8 cellular contexts compared by ENCODE assay signal in genomic region chr1:94926915-94927404, GRCh38. TPM values are rescaled to one million over a fixed set of nuclear protein-coding genes. Genes with fewer than 3 reads are reported as not detected.
DNase-seq lines count a peak whose midpoint lies in the region; ATAC-seq and TF ChIP-seq lines count a peak whose summit lies in the region.

TSS of gene CNN3 (minus strand) at chr1:94927110. CDS start at chr1:94926894, 216 bp downstream.

- H3K27ac Mint-ChIP-seq in CD8-positive, alpha-beta T cell, result peak within 1 kb of the TSS; percentile 74
- H3K27ac Mint-ChIP-seq in nephron progenitor cell, result peak within 1 kb of the TSS; percentile 100

- peak; percentile 38 to 80 (median 59) for DNase-seq in CD8-positive, alpha-beta T cell
- peak; percentile 64 for DNase-seq in HS-5 (ENCODE audit: low read depth)
- peak; percentile 80 to 95 for DNase-seq in PC-9
- peak; percentile 4 to 66 (median 28) for DNase-seq in activated naive CD4-positive, alpha-beta T cell (lab: John Stamatoyannopoulos, UW)
- peak; percentile 95 for DNase-seq in fibroblast of villous mesenchyme (ENCODE audit: low read depth)
- peak; percentile 93 for DNase-seq in nephron progenitor cell
- peak; percentile 80 for DNase-seq in stimulated activated naive CD8-positive, alpha-beta T cell treated with anti-CD3 and anti-CD28 coated beads, Interleukin-15, Interleukin-2, amounts not matched to agents 100 U/mL and 50 U/mL, for 24 hours

- peak; percentile 85 for ATAC-seq in CD8-positive, alpha-beta T cell
- ATAC-seq in GM21360 (IDR thresholded peaks at IDR 0.05; ENCODE audit: unreplicated experiment), result peak; percentile 82
- ATAC-seq in stimulated activated naive CD8-positive, alpha-beta T cell treated with anti-CD3 and anti-CD28 coated beads, Interleukin-15, Interleukin-2, amounts not matched to agents 100 U/mL and 50 U/mL, for 24 hours, result peak; percentile 83

- H3K36me3 ChIP-seq in CD8-positive, alpha-beta T cell (ENCODE audit: insufficient read depth, low read length), result no peaks in the 10 kb centered on the region
- H3K36me3 ChIP-seq in PC-9 (ENCODE audit: low read depth), result peaks cover 19% of the 10 kb centered on the region

- peaks cover 24% of the 10 kb centered on the region for H3F3A ChIP-seq in PC-9 (ENCODE audit: insufficient read depth, low read depth)

- CTCF ChIA-PET in CD8-positive, alpha-beta T cell (lab: Charles Lee), result interaction anchor here (1.6 kb wide), 1 partner anchor 116 kb away, joined by 5 read pairs; no protein-coding TSS in a partner anchor
- CTCF ChIA-PET in PC-9 (lab: Charles Lee), result interaction anchor here (0.9 kb wide), 1 partner anchor 72 kb away, joined by 6 read pairs; no protein-coding TSS in a partner anchor

- peak within 1 kb of the TSS; percentile 84 for H2AFZ ChIP-seq in PC-9

- H3K9me2 ChIP-seq in PC-9 (ENCODE audit: insufficient read depth), result no peaks in the 10 kb centered on the region

- peaks cover 25% of the 10 kb centered on the region for H3K4me1 Mint-ChIP-seq in CD8-positive, alpha-beta T cell (ENCODE audit: low read depth)
- peaks cover 75% of the 10 kb centered on the region for H3K4me1 Mint-ChIP-seq in nephron progenitor cell

- BruUV-seq in PC-9 (replicated peaks; lab: Mats Ljungman, UMichigan), result no TSS peak

- peak within 1 kb of the TSS; percentile 62 for H3K4me3 ChIP-seq in CD8-positive, alpha-beta T cell (ENCODE audit: low read depth, low read length)
- H3K4me3 ChIP-seq in PC-9, result peak within 1 kb of the TSS; percentile 67
- H3K4me3 ChIP-seq in fibroblast of villous mesenchyme (ENCODE audit: low read depth, low read length), result peak within 1 kb of the TSS; percentile 90

- H3K36me3 Mint-ChIP-seq in CD8-positive, alpha-beta T cell, result peaks cover 4% of the 10 kb centered on the region
- peaks cover 35% of the 10 kb centered on the region for H3K36me3 Mint-ChIP-seq in nephron progenitor cell (ENCODE audit: low read depth)

- H3K4me2 ChIP-seq in PC-9, result peak within 1 kb of the TSS; percentile 81

- peak within 1 kb of the TSS; percentile 11 for H3K27ac ChIP-seq in CD8-positive, alpha-beta T cell (ENCODE audit: low read depth, low read length)
- H3K27ac ChIP-seq in PC-9, result peak within 1 kb of the TSS; percentile 64

- H3K4me1 ChIP-seq in CD8-positive, alpha-beta T cell (ENCODE audit: insufficient read depth, low read length), result peaks cover 16% of the 10 kb centered on the region
- H3K4me1 ChIP-seq in PC-9 (replicated peaks; ENCODE audit: insufficient read depth), result peaks cover 67% of the 10 kb centered on the region

- no peaks in the 10 kb centered on the region for H3K9me3 Mint-ChIP-seq in CD8-positive, alpha-beta T cell
- H3K9me3 Mint-ChIP-seq in nephron progenitor cell, result no peaks in the 10 kb centered on the region

- peaks cover 9% of the 10 kb centered on the region for H3K27me3 Mint-ChIP-seq in CD8-positive, alpha-beta T cell (ENCODE audit: low read depth)
- peaks cover 15% of the 10 kb centered on the region for H3K27me3 Mint-ChIP-seq in nephron progenitor cell (ENCODE audit: low read depth, poor library complexity)

- H3K79me2 ChIP-seq in PC-9 (ENCODE audit: low read depth), result peaks cover 65% of the 10 kb centered on the region

- H3K27me3 ChIP-seq in CD8-positive, alpha-beta T cell (ENCODE audit: insufficient read depth, low read length), result no peaks in the 10 kb centered on the region
- no peaks in the 10 kb centered on the region for H3K27me3 ChIP-seq in PC-9 (ENCODE audit: insufficient read depth, low read depth)

- peaks cover 15% of the 10 kb centered on the region for H4K20me1 ChIP-seq in PC-9 (ENCODE audit: insufficient read depth)

- POLR2A ChIA-PET in CD8-positive, alpha-beta T cell (lab: Charles Lee), result interaction anchor here (0.9 kb wide), 1 partner anchor 14 kb away, joined by 3 read pairs; no protein-coding TSS in a partner anchor
- POLR2A ChIA-PET in PC-9 (lab: Charles Lee; ENCODE audit: unreplicated experiment), result interaction anchor here (0.6 to 0.7 kb wide), 4 partner anchors 64 to 601 kb away, joined by 3 to 6 read pairs (median 4); no protein-coding TSS in a partner anchor

- H3K9me3 ChIP-seq in CD8-positive, alpha-beta T cell (ENCODE audit: low read length), result no peaks in the 10 kb centered on the region
- H3K9me3 ChIP-seq in PC-9 (ENCODE audit: insufficient read depth, low read depth), result no peaks in the 10 kb centered on the region

- peak within 1 kb of the TSS; percentile 91 for H3K4me3 Mint-ChIP-seq in CD8-positive, alpha-beta T cell
- peak within 1 kb of the TSS; percentile 97 for H3K4me3 Mint-ChIP-seq in nephron progenitor cell

- TF ChIP-seq CTCF in CD8-positive, alpha-beta T cell (IDR thresholded peaks at IDR 0.05), result no peak
- TF ChIP-seq CTCF in PC-9 (conservative IDR thresholded peaks at IDR 0.05) (no peak), fibroblast of villous mesenchyme (IDR thresholded peaks at IDR 0.05; ENCODE audit: insufficient read depth, low read depth, low read length) (no peak), nephron progenitor cell (IDR thresholded peaks at IDR 0.05) (no peak)

- intact Hi-C loops in CD8-positive, alpha-beta T cell (cut with DNase I, micrococcal nuclease), result loop anchor here (1.0 to 5.0 kb wide), 6 partner anchors 36 to 307 kb away; partner anchors contain the start of genes ALG14 (in 1 of the 2) and RWDD3 (in 1 of the 2)
- intact Hi-C loops in PC-9 (cut with micrococcal nuclease; ENCODE audit: unreplicated experiment), result loop anchor here (1.0 to 5.0 kb wide), 8 partner anchors 45 to 400 kb away; partner anchors contain the start of gene RWDD3

RNA-seq across cellular contexts. Expression of gene CNN3, which starts in this region (rescaled TPM):
- total RNA-seq in CD8-positive, alpha-beta T cell, result 1 to 10 TPM; 7.5 to 9.4 TPM
- 125 and 135 TPM in 2 replicates for total RNA-seq in PC-9 (2021)
- total RNA-seq in fibroblast of villous mesenchyme, result 354 and 485 TPM in 2 replicates

Comparison
In these comparisons a context has a peak if more than half of its experiments do, and no peak if none do; other contexts are left out.
1. Peak in every context shown above with its lines: DNase-seq, ATAC-seq, H3K4me3 ChIP-seq and H3K27ac ChIP-seq.
2. RNA of gene CNN3 (total RNA-seq): 354 to 485 TPM in fibroblast of villous mesenchyme and 125 to 135 TPM in PC-9; 7.5 to 9.4 TPM in CD8-positive, alpha-beta T cell; every median in the first group is over 10 times any median in the second.
3. DNase-seq: peak in every context shown above with its lines; median percentile 95 in fibroblast of villous mesenchyme; 93 in nephron progenitor cell; 88 in PC-9; 80 in stimulated activated naive CD8-positive, alpha-beta T cell treated with anti-CD3 and anti-CD28 coated beads, Interleukin-15, Interleukin-2, amounts not matched to agents 100 U/mL and 50 U/mL, for 24 hours; 64 in HS-5; 59 in CD8-positive, alpha-beta T cell; 28 in activated naive CD4-positive, alpha-beta T cell.